23 cellular contexts compared by ENCODE assay signal in the genomic region with DNA sequence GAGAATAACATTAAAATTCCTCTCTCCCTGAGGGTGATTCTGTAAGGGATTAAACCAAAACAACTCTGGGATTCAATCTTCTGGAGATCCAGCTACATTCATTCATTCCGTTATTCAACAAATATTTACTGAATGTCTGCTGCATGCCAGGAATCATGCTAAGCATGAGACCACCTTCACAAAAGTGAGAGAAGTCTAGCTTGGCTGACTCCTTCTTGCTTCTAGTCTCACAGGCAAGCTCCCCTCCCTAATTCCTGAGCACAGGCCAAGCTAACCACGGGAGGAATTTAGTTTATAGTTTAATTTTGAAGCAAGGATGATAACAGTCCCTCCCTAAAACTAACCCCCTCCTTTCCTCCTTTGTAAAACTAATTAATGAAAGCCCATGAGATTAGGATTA.
"Had no signal": no experiment of that assay in that cellular context is flagged by ENCODE, and none has a peak within 500 bp of the region (broad histone marks: within the 10 kb centered on the region; RNA-seq: fewer than 3 reads in every experiment).

No MANE protein-coding gene starts in this region.

- H3K4me1 Mint-ChIP-seq: activated CD4-positive, alpha-beta memory T cell treated with anti-CD3 and anti-CD28 coated beads, Interleukin-2, amount 10 ng/mL, durations not matched to agents 7 days and 5 days; activated naive CD4-positive, alpha-beta T cell treated with anti-CD3 and anti-CD28 coated beads, Interleukin-2, amount 10 ng/mL, durations not matched to agents 7 days and 5 days; activated naive CD8-positive, alpha-beta T cell treated with anti-CD3 and anti-CD28 coated beads, Interleukin-2, amount 50 U/mL, for 24 hours; nephron progenitor cell; T-cell had no signal

- H3K27ac Mint-ChIP-seq: activated CD4-positive, alpha-beta memory T cell treated with anti-CD3 and anti-CD28 coated beads, Interleukin-2, amount 10 ng/mL, durations not matched to agents 7 days and 5 days; activated naive CD4-positive, alpha-beta T cell treated with anti-CD3 and anti-CD28 coated beads, Interleukin-2, amount 10 ng/mL, durations not matched to agents 7 days and 5 days; activated naive CD8-positive, alpha-beta T cell treated with anti-CD3 and anti-CD28 coated beads, Interleukin-2, amount 50 U/mL, for 24 hours; effector memory CD8-positive, alpha-beta T cell; mesothelial cell of epicardium; nephron progenitor cell; stimulated activated naive CD8-positive, alpha-beta T cell treated with anti-CD3 and anti-CD28 coated beads, Interleukin-15, Interleukin-2, amounts not matched to agents 100 ng/mL and 50 ng/mL, for 24 hours; T-cell; type B pancreatic cell had no signal

- H3K9me3 Mint-ChIP-seq: activated CD4-positive, alpha-beta memory T cell treated with anti-CD3 and anti-CD28 coated beads, Interleukin-2, amount 10 ng/mL, durations not matched to agents 7 days and 5 days; activated naive CD4-positive, alpha-beta T cell treated with anti-CD3 and anti-CD28 coated beads, Interleukin-2, amount 10 ng/mL, durations not matched to agents 7 days and 5 days; activated naive CD8-positive, alpha-beta T cell treated with anti-CD3 and anti-CD28 coated beads, Interleukin-2, amount 50 U/mL, for 24 hours had no signal

- H3K36me3 Mint-ChIP-seq: activated naive CD4-positive, alpha-beta T cell treated with anti-CD3 and anti-CD28 coated beads, Interleukin-2, amount 10 ng/mL, durations not matched to agents 7 days and 5 days; mesothelial cell of epicardium; T-cell; type B pancreatic cell had no signal

- H3K27ac ChIP-seq: ascending aorta, cardiac muscle cell, suprapubic skin had no signal

- H3K36me3 ChIP-seq: ascending aorta, cardiac muscle cell, suprapubic skin had no signal

- H3K4me3 Mint-ChIP-seq: activated CD4-positive, alpha-beta memory T cell treated with anti-CD3 and anti-CD28 coated beads, Interleukin-2, amount 10 ng/mL, durations not matched to agents 7 days and 5 days; activated naive CD4-positive, alpha-beta T cell treated with anti-CD3 and anti-CD28 coated beads, Interleukin-2, amount 10 ng/mL, durations not matched to agents 7 days and 5 days; activated naive CD8-positive, alpha-beta T cell treated with anti-CD3 and anti-CD28 coated beads, Interleukin-2, amount 50 U/mL, for 24 hours; activated T-cell treated with anti-CD3 and anti-CD28 coated beads, Interleukin-2, amount 50 U/mL, for 4 hours; effector memory CD8-positive, alpha-beta T cell; mesothelial cell of epicardium; nephron progenitor cell; stimulated activated naive CD8-positive, alpha-beta T cell treated with anti-CD3 and anti-CD28 coated beads, Interleukin-15, Interleukin-2, amounts not matched to agents 100 ng/mL and 50 ng/mL, for 24 hours; T-cell; type B pancreatic cell had no signal

- DNase-seq: activated CD4-positive, alpha-beta memory T cell treated with anti-CD3 and anti-CD28 coated beads, Interleukin-2, amount 10 ng/mL, durations not matched to agents 7 days and 5 days; activated CD4-positive, alpha-beta T cell treated with anti-CD3 and anti-CD28 coated beads for 48 hours; activated CD4-positive, CD25-positive, alpha-beta regulatory T cell; activated naive CD4-positive, alpha-beta T cell treated with anti-CD3 and anti-CD28 coated beads, Interleukin-2, amount 10 ng/mL, durations not matched to agents 7 days and 5 days; activated naive CD8-positive, alpha-beta T cell treated with anti-CD3 and anti-CD28 coated beads, Interleukin-2, amount 50 U/mL, for 24 hours; activated T-cell treated with anti-CD3 and anti-CD28 coated beads, Interleukin-2, amount 50 U/mL, for 4 hours; effector memory CD8-positive, alpha-beta T cell; hypothalamus; islet precursor cell; nephron progenitor cell; nucleus accumbens; retina; stimulated activated CD4-positive, alpha-beta T cell treated with anti-CD3 and anti-CD28 coated beads, Interleukin-2, amount 100 ng/mL, for 24 hours; T-cell; T1000 had no signal

- H3K27me3 Mint-ChIP-seq: activated CD4-positive, alpha-beta memory T cell treated with anti-CD3 and anti-CD28 coated beads, Interleukin-2, amount 10 ng/mL, durations not matched to agents 7 days and 5 days; activated naive CD4-positive, alpha-beta T cell treated with anti-CD3 and anti-CD28 coated beads, Interleukin-2, amount 10 ng/mL, durations not matched to agents 7 days and 5 days; effector memory CD8-positive, alpha-beta T cell; type B pancreatic cell had no signal

- ATAC-seq: activated naive CD8-positive, alpha-beta T cell treated with anti-CD3 and anti-CD28 coated beads, Interleukin-2, amount 50 U/mL, for 24 hours; activated T-cell treated with anti-CD3 and anti-CD28 coated beads, Interleukin-2, amount 50 U/mL, for 4 hours; effector memory CD8-positive, alpha-beta T cell; left lobe of liver; T-cell had no signal

- H3K27me3 ChIP-seq: ascending aorta, cardiac muscle cell had no signal

- H3K4me1 ChIP-seq: ascending aorta had no signal

- H3K4me3 ChIP-seq: ascending aorta, cardiac muscle cell, lung, suprapubic skin had no signal

- H3K9me3 ChIP-seq: ascending aorta, suprapubic skin had no signal
